ENCODE assay signal across 15 cellular contexts in the genomic region with DNA sequence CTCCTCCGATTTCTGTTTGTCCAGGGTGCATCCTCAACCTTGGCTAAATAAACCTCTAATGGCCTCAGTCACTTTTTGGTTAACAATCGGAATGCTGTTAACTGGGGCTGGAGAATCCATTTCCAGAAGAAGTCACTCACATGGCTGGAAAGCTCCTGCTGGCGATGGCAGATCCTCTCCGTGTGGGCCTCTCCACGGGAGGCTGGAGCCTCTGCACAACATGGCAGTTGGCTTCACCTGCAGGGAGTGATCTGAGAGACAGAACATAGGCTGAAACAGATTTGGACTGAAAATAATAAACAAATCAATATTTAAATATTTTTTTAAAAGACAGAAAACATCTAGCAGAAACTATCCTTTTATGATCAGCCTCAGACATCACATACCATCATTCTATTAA.
A peak's percentile ranks its signal among the peaks of the same experiment; 100 is the strongest.
DNase-seq lines count a peak whose midpoint lies in the region; ATAC-seq and TF ChIP-seq lines count a peak whose summit lies in the region.
"Had no signal": no experiment of that assay in that cellular context is flagged by ENCODE, and none has a peak within 500 bp of the region (broad histone marks: within the 10 kb centered on the region; RNA-seq: fewer than 3 reads in every experiment).

No MANE protein-coding gene starts in this region.

- POLR2A ChIA-PET in A673 (lab: Charles Lee; ENCODE audit: low non-redundant PET) = no interaction called here
- POLR2A ChIA-PET in WTC11 (lab: Charles Lee) = no interaction called here

- H3K9me3 Mint-ChIP-seq in WTC11 (peaks cover 5% of the 10 kb centered on the region), endodermal cell (no peaks in the 10 kb centered on the region), neural progenitor cell (no peaks in the 10 kb centered on the region)
- H3K9me3 Mint-ChIP-seq: CD8-positive, alpha-beta T cell had no signal

- 85 to 90% methylated on average over 4 to 5 of the region's 5 CpGs for WGBS in endodermal cell (ENCODE audit: insufficient coverage in 1 of 2, insufficient read length in 1 of 2), 2 experiments

- no peaks in the 10 kb centered on the region for H3K27me3 ChIP-seq in A673 (replicated peaks; ENCODE audit: insufficient read depth, low read depth, low read length, poor library complexity)
- H3K27me3 ChIP-seq in endodermal cell (ENCODE audit: control insufficient read depth, insufficient read depth, low read length, poor library complexity, severe bottlenecking) = no peaks in the 10 kb centered on the region
- H3K27me3 ChIP-seq in neural progenitor cell = no peaks in the 10 kb centered on the region
- H3K27me3 ChIP-seq: BLaER1 treated with 17β-estradiol and CSF1 and Interleukin-3, amounts not matched to agents 10 nM and 100 nM had no signal

- peak overlapping the region; percentile 76; the same call in 1 of the 2 replicates for H3K27ac Mint-ChIP-seq in WTC11
- peak overlapping the region; percentile 60 for H3K27ac Mint-ChIP-seq in endodermal cell
- H3K27ac Mint-ChIP-seq in neural progenitor cell = no peak overlapping the region
- H3K27ac Mint-ChIP-seq: CD8-positive, alpha-beta T cell had no signal

- H3K36me3 ChIP-seq in A673 (ENCODE audit: insufficient read depth, low read length, poor library complexity, severe bottlenecking) (no peaks in the 10 kb centered on the region), endodermal cell (ENCODE audit: control insufficient read depth, insufficient read depth, low read length) (no peaks in the 10 kb centered on the region), neural progenitor cell (no peaks in the 10 kb centered on the region)
- H3K36me3 ChIP-seq: BLaER1 treated with 17β-estradiol and CSF1 and Interleukin-3, amounts not matched to agents 10 nM and 100 nM had no signal

- H3K36me3 Mint-ChIP-seq in WTC11 (no peaks in the 10 kb centered on the region), endodermal cell (ENCODE audit: low read depth) (no peaks in the 10 kb centered on the region), neural progenitor cell (no peaks in the 10 kb centered on the region)
- H3K36me3 Mint-ChIP-seq: CD8-positive, alpha-beta T cell had no signal

- H3K4me3 Mint-ChIP-seq in WTC11 = no peak overlapping the region
- H3K4me3 Mint-ChIP-seq in endodermal cell = no peak overlapping the region
- no peak overlapping the region for H3K4me3 Mint-ChIP-seq in neural progenitor cell
- H3K4me3 Mint-ChIP-seq: CD8-positive, alpha-beta T cell had no signal

- peaks cover 2% of the 10 kb centered on the region for H3F3A ChIP-seq in neural progenitor cell (ENCODE audit: low read depth)

- TF ChIP-seq CTCF in A673 (conservative IDR thresholded peaks at IDR 0.05; ENCODE audit: low read depth, low read length) (no peak), WTC11 (IDR thresholded peaks at IDR 0.05) (no peak), endodermal cell (conservative IDR thresholded peaks at IDR 0.05) (no peak), neural progenitor cell (IDR thresholded peaks at IDR 0.05) (no peak), coronary artery (IDR thresholded peaks at IDR 0.05) (no peak)

- no peak overlapping the region for H3K9ac ChIP-seq in endodermal cell (ENCODE audit: extremely low read depth, low read length, poor library complexity, severe bottlenecking)
- H3K9ac ChIP-seq in neural progenitor cell = no peak overlapping the region
- H3K9ac ChIP-seq: BLaER1 treated with 17β-estradiol and CSF1 and Interleukin-3, amounts not matched to agents 10 nM and 100 nM had no signal

- BruUV-seq in A673 (replicated peaks; lab: Mats Ljungman, UMichigan) = no TSS peak

- H3K4me1 Mint-ChIP-seq in WTC11 (peaks cover 52% of the 10 kb centered on the region), endodermal cell (peaks cover 24% of the 10 kb centered on the region), neural progenitor cell (peaks cover 11% of the 10 kb centered on the region)

- H3K4me2 ChIP-seq in neural progenitor cell = no peak overlapping the region
- H3K4me2 ChIP-seq: A549 had no signal

- intact Hi-C loops in A673 (cut with micrococcal nuclease; ENCODE audit: unreplicated experiment) = no loop called here
- intact Hi-C loops in left cardiac atrium (cut with DNase I) = no loop called here

- H3K27me3 Mint-ChIP-seq in WTC11 (ENCODE audit: low read depth) (no peaks in the 10 kb centered on the region), endodermal cell (ENCODE audit: insufficient read depth) (no peaks in the 10 kb centered on the region), neural progenitor cell (ENCODE audit: insufficient read depth, low read depth) (peaks cover 1% of the 10 kb centered on the region)

- H3K9me3 ChIP-seq in A673 (ENCODE audit: low read depth, low read length, poor library complexity, severe bottlenecking) (no peaks in the 10 kb centered on the region), endodermal cell (ENCODE audit: control insufficient read depth, low read length) (no peaks in the 10 kb centered on the region), neural progenitor cell (ENCODE audit: low read depth) (no peaks in the 10 kb centered on the region)
- H3K9me3 ChIP-seq: A549; BLaER1 treated with 17β-estradiol and CSF1 and Interleukin-3, amounts not matched to agents 10 nM and 100 nM had no signal

- CTCF ChIA-PET in A673 (lab: Charles Lee) = no interaction called here
- CTCF ChIA-PET in WTC11 (lab: Charles Lee) = interaction anchor here (1.7 to 3.0 kb wide), 2 partner anchors 9 to 213 kb away, joined by 5 to 11 read pairs; no protein-coding TSS in a partner anchor

- H3K4me3 ChIP-seq in A673 (ENCODE audit: low read depth, low read length, poor library complexity, severe bottlenecking) = no peak overlapping the region
- H3K4me3 ChIP-seq in endodermal cell (ENCODE audit: low read length) = no peak overlapping the region
- no peak overlapping the region for H3K4me3 ChIP-seq in neural progenitor cell
- no peak overlapping the region for H3K4me3 ChIP-seq in coronary artery
- H3K4me3 ChIP-seq: A549; BLaER1 treated with 17β-estradiol and CSF1 and Interleukin-3, amounts not matched to agents 10 nM and 100 nM; GM12878 had no signal

- H4K20me1 ChIP-seq in neural progenitor cell (ENCODE audit: low read depth) = no peaks in the 10 kb centered on the region
- H4K20me1 ChIP-seq: BLaER1 treated with 17β-estradiol and CSF1 and Interleukin-3, amounts not matched to agents 10 nM and 100 nM had no signal

- ATAC-seq in WTC11 = no peak
- no peak for ATAC-seq in GM19397 (IDR thresholded peaks at IDR 0.05; ENCODE audit: unreplicated experiment)
- no peak for ATAC-seq in left cardiac atrium
- ATAC-seq: A549; CD8-positive, alpha-beta T cell; GM12878 had no signal

- DNase-seq in A673 (ENCODE audit: low spot score) (no peak), WTC11 (ENCODE audit: low spot score) (no peak), endodermal cell (no peak), neural progenitor cell (ENCODE audit: low spot score) (no peak), left cardiac atrium (no peak), coronary artery (ENCODE audit: low spot score) (no peak)
- DNase-seq: Calu3; CD8-positive, alpha-beta T cell; DMS79 treated with DMSO at 0.1 percent for 48 hours; KG1 had no signal

- H2AFZ ChIP-seq in neural progenitor cell (replicated peaks) = peak overlapping the region; percentile 57

- H3K4me1 ChIP-seq in A673 (ENCODE audit: insufficient read depth, low read length, poor library complexity, severe bottlenecking) (peaks cover 42% of the 10 kb centered on the region), endodermal cell (ENCODE audit: control insufficient read depth, insufficient read depth, low read length) (peaks cover 15% of the 10 kb centered on the region), neural progenitor cell (peaks cover 4% of the 10 kb centered on the region)
- H3K4me1 ChIP-seq: A549 had no signal

- H3K27ac ChIP-seq in A673 (ENCODE audit: low read depth, low read length, poor library complexity, severe bottlenecking) (peak overlapping the region; percentile 18), endodermal cell (ENCODE audit: low read depth, low read length) (no peak overlapping the region), neural progenitor cell (no peak overlapping the region), coronary artery (no peak overlapping the region)
- H3K27ac ChIP-seq: 22Rv1; A549; BLaER1 treated with 17β-estradiol and CSF1 and Interleukin-3, amounts not matched to agents 10 nM and 100 nM had no signal

- no peaks in the 10 kb centered on the region for H3K79me2 ChIP-seq in neural progenitor cell (ENCODE audit: low read depth)

TF ChIP-seq in WTC11, 78 proteins besides CTCF, POLR2A, EP300 and RAD21 (continues in another document):
- TF ChIP-seq RELA (CRISPR knock-in tag; IDR thresholded peaks at IDR 0.05; ENCODE audit: borderline replicate concordance) (no peak), ZNF671 (CRISPR knock-in tag; IDR thresholded peaks at IDR 0.05) (no peak), ZNF121 (CRISPR knock-in tag; IDR thresholded peaks at IDR 0.05) (no peak), TEAD1 (CRISPR knock-in tag; IDR thresholded peaks at IDR 0.05) (no peak), ZNF317 (CRISPR knock-in tag; IDR thresholded peaks at IDR 0.05; ENCODE audit: borderline replicate concordance, low read depth) (no peak), NR1H2 (CRISPR knock-in tag; IDR thresholded peaks at IDR 0.05) (no peak)
- TF ChIP-seq, protein P1, sequence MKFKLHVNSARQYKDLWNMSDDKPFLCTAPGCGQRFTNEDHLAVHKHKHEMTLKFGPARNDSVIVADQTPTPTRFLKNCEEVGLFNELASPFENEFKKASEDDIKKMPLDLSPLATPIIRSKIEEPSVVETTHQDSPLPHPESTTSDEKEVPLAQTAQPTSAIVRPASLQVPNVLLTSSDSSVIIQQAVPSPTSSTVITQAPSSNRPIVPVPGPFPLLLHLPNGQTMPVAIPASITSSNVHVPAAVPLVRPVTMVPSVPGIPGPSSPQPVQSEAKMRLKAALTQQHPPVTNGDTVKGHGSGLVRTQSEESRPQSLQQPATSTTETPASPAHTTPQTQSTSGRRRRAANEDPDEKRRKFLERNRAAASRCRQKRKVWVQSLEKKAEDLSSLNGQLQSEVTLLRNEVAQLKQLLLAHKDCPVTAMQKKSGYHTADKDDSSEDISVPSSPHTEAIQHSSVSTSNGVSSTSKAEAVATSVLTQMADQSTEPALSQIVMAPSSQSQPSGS (CRISPR knock-in tag; IDR thresholded peaks at IDR 0.05; ENCODE audit: borderline replicate concordance, low read depth) = no peak
